8 cellular contexts compared by ENCODE assay signal in the genomic region with DNA sequence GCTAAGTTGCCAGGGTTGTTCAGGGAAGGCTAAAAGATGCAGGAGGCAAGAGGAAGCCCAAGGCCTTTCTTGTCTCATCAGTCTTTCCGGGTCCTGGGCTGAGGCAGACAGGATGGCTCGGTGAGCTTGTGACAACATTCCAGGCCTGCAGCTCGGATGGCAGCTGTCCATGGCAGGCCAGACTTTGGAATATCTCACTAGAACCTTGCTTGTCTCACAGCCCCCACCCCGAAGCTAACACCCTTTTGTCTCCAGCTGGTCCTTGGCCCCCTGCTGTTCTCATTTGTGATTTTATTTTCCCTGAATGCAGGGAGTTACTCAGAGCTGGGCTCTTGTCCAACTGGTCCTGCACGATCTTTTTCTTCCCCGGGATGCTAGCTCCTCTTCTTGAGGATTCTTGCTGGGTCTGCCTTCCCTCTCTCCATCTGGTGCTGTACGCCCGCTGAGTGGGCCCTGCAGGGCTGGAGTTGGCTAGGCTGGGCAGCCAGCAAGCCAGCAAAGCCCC.
DNase-seq lines count a peak whose midpoint lies in the region; ATAC-seq and TF ChIP-seq lines count a peak whose summit lies in the region.

No MANE protein-coding gene starts in this region.

- no peaks in the 10 kb centered on the region for H3K36me3 ChIP-seq in SK-N-SH (replicated peaks in 1 of 2; ENCODE audit: control insufficient read depth in 1 of 2, insufficient read depth in 2 of 2, low read length in 1 of 2)

- no peaks in the 10 kb centered on the region for H3K79me2 ChIP-seq in SK-N-SH (ENCODE audit: insufficient read depth)

- DNase-seq in AG20443 (ENCODE audit: low spot score), result peak; percentile 32
- DNase-seq in HS-27A (ENCODE audit: low read depth), result peak; percentile 7
- peak; percentile 22 for DNase-seq in SK-N-SH
- DNase-seq in iPS-NIHi7 (ENCODE audit: extremely low spot score), result peak; percentile 31
- DNase-seq in left colon, result no peak
- no peak for DNase-seq in CD4-positive, alpha-beta T cell

- no peaks in the 10 kb centered on the region for H4K20me1 ChIP-seq in SK-N-SH (ENCODE audit: insufficient read depth)

- peak overlapping the region; percentile 51; the same call in 1 of the 2 replicates for H3K4me2 ChIP-seq in SK-N-SH

- peak overlapping the region; percentile 72 to 85 for H3K27ac ChIP-seq in SK-N-SH (ENCODE audit: low read depth in 2 of 2, low read length in 1 of 2)
- no peak overlapping the region for H3K27ac ChIP-seq in CD4-positive, alpha-beta T cell (ENCODE audit: low read depth, low read length)

- H3K9ac ChIP-seq in SK-N-SH, result no peak overlapping the region

- peaks cover 12 to 29% of the 10 kb centered on the region in 2 experiments; a peak in 3 of 4 replicates for H3K4me1 ChIP-seq in SK-N-SH (ENCODE audit: control insufficient read depth in 1 of 2, insufficient read depth in 2 of 2, low read depth in 1 of 2, low read length in 1 of 2)

- H3K9me3 Mint-ChIP-seq in CD4-positive, alpha-beta T cell, result no peaks in the 10 kb centered on the region

- no peak overlapping the region for H3K27ac Mint-ChIP-seq in CD4-positive, alpha-beta T cell

- H3K27me3 ChIP-seq in SK-N-SH (ENCODE audit: insufficient read depth), result no peaks in the 10 kb centered on the region
- H3K27me3 ChIP-seq in CD4-positive, alpha-beta T cell (ENCODE audit: control insufficient read depth, insufficient read depth, low read length), result no peaks in the 10 kb centered on the region

- no peaks in the 10 kb centered on the region for H3K9me2 ChIP-seq in SK-N-SH

- H3K4me3 ChIP-seq in SK-N-SH (ENCODE audit: low read depth in 2 of 2, low read length in 1 of 2), result no peak overlapping the region; a peak in 1 of 4 replicates

- peak; percentile 55 for TF ChIP-seq CTCF in SK-N-SH (IDR thresholded peaks at IDR 0.05)
- TF ChIP-seq CTCF in CD4-positive, alpha-beta T cell (IDR thresholded peaks at IDR 0.05), result no peak

- H3K36me3 Mint-ChIP-seq in CD4-positive, alpha-beta T cell (ENCODE audit: low read depth), result no peaks in the 10 kb centered on the region

- H3K4me3 Mint-ChIP-seq in CD4-positive, alpha-beta T cell, result no peak overlapping the region

- peak; percentile 27; the same call in 1 of the 2 replicates for TF ChIP-seq RAD21 in SK-N-SH (IDR thresholded peaks at IDR 0.05; ENCODE audit: low read length)

- H2AFZ ChIP-seq in SK-N-SH (ENCODE audit: low read depth), result peak overlapping the region; percentile 61

- 9% methylated on average over 6 of the region's 8 CpGs for WGBS in SK-N-SH (ENCODE audit: low lambda C conversion rate)

- TF ChIP-seq EP300 in SK-N-SH (IDR thresholded peaks at IDR 0.05; ENCODE audit: borderline replicate concordance in 1 of 2, low read depth in 1 of 2, low read length in 1 of 2), result peak in 1 of 2 experiments; percentile 84; a peak in 2 of 4 replicates

- H3K9me3 ChIP-seq in SK-N-SH, result no peaks in the 10 kb centered on the region
- H3K9me3 ChIP-seq in CD4-positive, alpha-beta T cell (ENCODE audit: control insufficient read depth, low read length), result no peaks in the 10 kb centered on the region

- H3K4me1 Mint-ChIP-seq in CD4-positive, alpha-beta T cell (ENCODE audit: low read depth), result no peaks in the 10 kb centered on the region

- POLR2A ChIA-PET in SK-N-SH (lab: Yijun Ruan, JAX), result no interaction called here
- POLR2A ChIA-PET in CD4-positive, alpha-beta T cell (lab: Charles Lee), result no interaction called here

- CTCF ChIA-PET in SK-N-SH (lab: Yijun Ruan, JAX), result interaction anchor here (0.7 to 1.8 kb wide), 3 partner anchors 10 to 18 kb away, joined by 3 to 7 read pairs (median 6); no protein-coding TSS in a partner anchor
- CTCF ChIA-PET in CD4-positive, alpha-beta T cell (lab: Charles Lee), result no interaction called here

- H3K27me3 Mint-ChIP-seq in CD4-positive, alpha-beta T cell, result peaks cover 4% of the 10 kb centered on the region

- intact Hi-C loops in left colon (cut with DNase I, micrococcal nuclease), result no loop called here
- intact Hi-C loops in CD4-positive, alpha-beta T cell (cut with DNase I, micrococcal nuclease), result no loop called here

- peaks cover 14% of the 10 kb centered on the region for H3F3A ChIP-seq in SK-N-SH (replicated peaks; ENCODE audit: insufficient read depth)

- ATAC-seq in GM21528 (IDR thresholded peaks at IDR 0.05; ENCODE audit: low FRiP score, unreplicated experiment) (no peak), left colon (no peak), HG02571 (IDR thresholded peaks at IDR 0.05; ENCODE audit: unreplicated experiment) (no peak)
- ATAC-seq in CD4-positive, alpha-beta T cell (ENCODE audit: poor library complexity), result no peak

TF ChIP-seq in SK-N-SH, 30 proteins besides CTCF, POLR2A, EP300 and RAD21 (continues in another document):
- TF ChIP-seq SIN3A (IDR thresholded peaks at IDR 0.05; ENCODE audit: borderline replicate concordance, low read depth, low read length) (no peak), MXI1 (IDR thresholded peaks at IDR 0.05; ENCODE audit: low read depth, low read length) (no peak), TEAD4 (IDR thresholded peaks at IDR 0.05; ENCODE audit: borderline replicate concordance, insufficient read depth) (0 out of 2 replicates have a peak, but pooled peaks have one; percentile 46), JUND (IDR thresholded peaks at IDR 0.05) (peak; percentile 46), NRF1 (IDR thresholded peaks at IDR 0.05; ENCODE audit: low read depth, low read length) (no peak), FOXM1 (IDR thresholded peaks at IDR 0.05; ENCODE audit: low read depth) (no peak), FOSL2 (IDR thresholded peaks at IDR 0.05; ENCODE audit: borderline replicate concordance, low read depth) (peak; percentile 45; the same call in 1 of the 2 replicates), CHD2 (IDR thresholded peaks at IDR 0.05; ENCODE audit: low read length, partially characterized antibody) (no peak), EZH2phosphoT487 (IDR thresholded peaks at IDR 0.05; ENCODE audit: borderline replicate concordance, low read depth) (no peak), MEF2A (IDR thresholded peaks at IDR 0.05; ENCODE audit: borderline replicate concordance, low read depth) (peak; percentile 34; the same call in 1 of the 2 replicates), SMC3 (IDR thresholded peaks at IDR 0.05; ENCODE audit: low read depth, low read length) (no peak), POLR2AphosphoS5 (IDR thresholded peaks at IDR 0.05; ENCODE audit: low read depth, low read length) (no peak; the same call in 1 of the 2 replicates), RXRA (IDR thresholded peaks at IDR 0.05; ENCODE audit: borderline replicate concordance, low read depth) (no peak), NFIC (IDR thresholded peaks at IDR 0.05; ENCODE audit: borderline replicate concordance) (peak; percentile 91), GABPA (IDR thresholded peaks at IDR 0.05; ENCODE audit: low read depth) (no peak), RCOR1 (IDR thresholded peaks at IDR 0.05; ENCODE audit: low read length) (no peak), TCF12 (IDR thresholded peaks at IDR 0.05) (peak; percentile 87), GATA2 (CRISPR knock-in tag; IDR thresholded peaks at IDR 0.05) (no peak), TAF1 (IDR thresholded peaks at IDR 0.05; ENCODE audit: borderline replicate concordance, low read depth, low read length) (no peak)
- TF ChIP-seq, protein P1, sequence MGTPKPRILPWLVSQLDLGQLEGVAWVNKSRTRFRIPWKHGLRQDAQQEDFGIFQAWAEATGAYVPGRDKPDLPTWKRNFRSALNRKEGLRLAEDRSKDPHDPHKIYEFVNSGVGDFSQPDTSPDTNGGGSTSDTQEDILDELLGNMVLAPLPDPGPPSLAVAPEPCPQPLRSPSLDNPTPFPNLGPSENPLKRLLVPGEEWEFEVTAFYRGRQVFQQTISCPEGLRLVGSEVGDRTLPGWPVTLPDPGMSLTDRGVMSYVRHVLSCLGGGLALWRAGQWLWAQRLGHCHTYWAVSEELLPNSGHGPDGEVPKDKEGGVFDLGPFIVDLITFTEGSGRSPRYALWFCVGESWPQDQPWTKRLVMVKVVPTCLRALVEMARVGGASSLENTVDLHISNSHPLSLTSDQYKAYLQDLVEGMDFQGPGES (IDR thresholded peaks at IDR 0.05; ENCODE audit: low read depth, low read length), result no peak
- TF ChIP-seq, protein P2, sequence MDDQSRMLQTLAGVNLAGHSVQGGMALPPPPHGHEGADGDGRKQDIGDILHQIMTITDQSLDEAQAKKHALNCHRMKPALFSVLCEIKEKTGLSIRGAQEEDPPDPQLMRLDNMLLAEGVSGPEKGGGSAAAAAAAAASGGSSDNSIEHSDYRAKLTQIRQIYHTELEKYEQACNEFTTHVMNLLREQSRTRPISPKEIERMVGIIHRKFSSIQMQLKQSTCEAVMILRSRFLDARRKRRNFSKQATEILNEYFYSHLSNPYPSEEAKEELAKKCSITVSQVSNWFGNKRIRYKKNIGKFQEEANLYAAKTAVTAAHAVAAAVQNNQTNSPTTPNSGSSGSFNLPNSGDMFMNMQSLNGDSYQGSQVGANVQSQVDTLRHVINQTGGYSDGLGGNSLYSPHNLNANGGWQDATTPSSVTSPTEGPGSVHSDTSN (IDR thresholded peaks at IDR 0.05), result peak; percentile 60
- TF ChIP-seq, protein P3, sequence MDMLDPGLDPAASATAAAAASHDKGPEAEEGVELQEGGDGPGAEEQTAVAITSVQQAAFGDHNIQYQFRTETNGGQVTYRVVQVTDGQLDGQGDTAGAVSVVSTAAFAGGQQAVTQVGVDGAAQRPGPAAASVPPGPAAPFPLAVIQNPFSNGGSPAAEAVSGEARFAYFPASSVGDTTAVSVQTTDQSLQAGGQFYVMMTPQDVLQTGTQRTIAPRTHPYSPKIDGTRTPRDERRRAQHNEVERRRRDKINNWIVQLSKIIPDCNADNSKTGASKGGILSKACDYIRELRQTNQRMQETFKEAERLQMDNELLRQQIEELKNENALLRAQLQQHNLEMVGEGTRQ (IDR thresholded peaks at IDR 0.05; ENCODE audit: borderline replicate concordance, low read depth, low read length), result no peak
- TF ChIP-seq, protein P4, sequence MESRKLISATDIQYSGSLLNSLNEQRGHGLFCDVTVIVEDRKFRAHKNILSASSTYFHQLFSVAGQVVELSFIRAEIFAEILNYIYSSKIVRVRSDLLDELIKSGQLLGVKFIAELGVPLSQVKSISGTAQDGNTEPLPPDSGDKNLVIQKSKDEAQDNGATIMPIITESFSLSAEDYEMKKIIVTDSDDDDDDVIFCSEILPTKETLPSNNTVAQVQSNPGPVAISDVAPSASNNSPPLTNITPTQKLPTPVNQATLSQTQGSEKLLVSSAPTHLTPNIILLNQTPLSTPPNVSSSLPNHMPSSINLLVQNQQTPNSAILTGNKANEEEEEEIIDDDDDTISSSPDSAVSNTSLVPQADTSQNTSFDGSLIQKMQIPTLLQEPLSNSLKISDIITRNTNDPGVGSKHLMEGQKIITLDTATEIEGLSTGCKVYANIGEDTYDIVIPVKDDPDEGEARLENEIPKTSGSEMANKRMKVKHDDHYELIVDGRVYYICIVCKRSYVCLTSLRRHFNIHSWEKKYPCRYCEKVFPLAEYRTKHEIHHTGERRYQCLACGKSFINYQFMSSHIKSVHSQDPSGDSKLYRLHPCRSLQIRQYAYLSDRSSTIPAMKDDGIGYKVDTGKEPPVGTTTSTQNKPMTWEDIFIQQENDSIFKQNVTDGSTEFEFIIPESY (IDR thresholded peaks at IDR 0.05; ENCODE audit: borderline replicate concordance, low read depth), result no peak

Comparison
In these comparisons a context has a peak if more than half of its experiments do, and no peak if none do; other contexts are left out.
1. DNase-seq: peak in AG20443 (single experiment), HS-27A (single experiment), SK-N-SH (single experiment) and iPS-NIHi7 (single experiment); none in left colon (0 of 2) and CD4-positive, alpha-beta T cell (0 of 10).